Comparison of ENCODE assay signal across 12 cellular contexts in the genomic region with DNA sequence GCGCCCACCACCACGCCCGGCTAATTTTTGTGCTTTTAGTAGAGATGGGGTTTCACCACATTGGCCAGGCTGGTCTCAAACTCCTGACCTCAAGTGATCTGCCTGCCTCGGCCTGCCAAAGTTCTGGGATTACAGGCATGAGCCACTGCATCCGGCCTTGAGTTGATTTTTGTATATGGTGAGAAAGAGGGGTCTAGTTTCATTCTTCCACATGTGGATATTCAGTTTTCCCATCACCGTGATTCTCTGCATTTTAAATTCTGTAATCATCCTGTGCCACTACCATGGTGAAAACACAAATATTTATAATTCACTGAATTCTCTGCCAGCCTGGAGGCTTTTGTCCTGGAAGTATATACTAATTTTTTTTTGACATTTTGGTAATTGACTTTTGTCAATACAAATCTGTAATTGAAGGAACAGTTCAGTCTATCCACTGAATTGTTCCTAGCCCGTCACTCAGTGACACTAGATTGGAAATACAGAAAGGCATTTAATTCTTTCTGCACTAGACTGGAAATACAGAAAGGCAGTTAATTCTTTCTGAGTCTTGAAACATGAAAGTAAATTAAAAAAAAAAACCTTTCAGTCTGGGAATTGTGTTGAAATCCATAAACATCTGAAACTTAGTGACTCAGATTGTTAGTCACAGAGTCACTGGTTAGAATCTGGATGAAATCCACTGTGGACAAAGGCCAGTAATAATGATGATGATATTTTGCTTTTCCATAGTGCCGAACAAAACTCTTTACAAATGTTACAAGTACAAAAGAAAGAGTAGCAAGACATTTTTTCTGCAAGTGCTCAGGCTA. TPM values are rescaled to one million over a fixed set of nuclear protein-coding genes. Genes with fewer than 3 reads are reported as not detected.
DNase-seq lines count a peak whose midpoint lies in the region; ATAC-seq and TF ChIP-seq lines count a peak whose summit lies in the region.
"Had no signal": no experiment of that assay in that cellular context is flagged by ENCODE, and none has a peak within 500 bp of the region (broad histone marks: within the 10 kb centered on the region; RNA-seq: fewer than 3 reads in every experiment).

No MANE protein-coding gene starts in this region.

- no peaks in the 10 kb centered on the region for H3K9me3 Mint-ChIP-seq in HFFc6
- H3K9me3 Mint-ChIP-seq in activated T-cell treated with anti-CD3 and anti-CD28 coated beads, Interleukin-2, amount 50 U/mL, for 24 hours = no peaks in the 10 kb centered on the region

- no peak for ATAC-seq in left colon

- no peak for TF ChIP-seq CTCF in HFFc6 (IDR thresholded peaks at IDR 0.05)
- no peak for TF ChIP-seq CTCF in mammary epithelial cell (conservative IDR thresholded peaks at IDR 0.05 in 1 of 2, IDR thresholded peaks at IDR 0.05 in 1 of 2; ENCODE audit: extremely low read depth in 1 of 2, insufficient read depth in 1 of 2, low read depth in 1 of 2, low read length in 2 of 2)
- no peak for TF ChIP-seq CTCF in stomach (IDR thresholded peaks at IDR 0.05)

- H2AFZ ChIP-seq in mammary epithelial cell (ENCODE audit: low read depth, low read length) = peak overlapping the region; percentile 50

- H3K36me3 Mint-ChIP-seq in HFFc6 (ENCODE audit: low read depth) = no peaks in the 10 kb centered on the region
- no peaks in the 10 kb centered on the region for H3K36me3 Mint-ChIP-seq in activated T-cell treated with anti-CD3 and anti-CD28 coated beads, Interleukin-2, amount 50 U/mL, for 24 hours (ENCODE audit: low read depth)

- H3K4me2 ChIP-seq in mammary epithelial cell (ENCODE audit: insufficient read depth, low read depth, low read length) = peak overlapping the region; percentile 46

- no peak for TF ChIP-seq POLR2A in stomach (IDR thresholded peaks at IDR 0.05)

- H3K27ac ChIP-seq in mammary epithelial cell (ENCODE audit: insufficient read depth, low read depth, low read length) (peak overlapping the region; percentile 90), stomach (peak overlapping the region; percentile 13 to 83 (median 61))
- H3K27ac ChIP-seq: prostate gland had no signal

- DNase-seq in HFFc6 (peak; percentile 93), mammary epithelial cell (peak; percentile 90), iris pigment epithelial cell (ENCODE audit: low read depth) (peak; percentile 91), stomach (no peak), left colon (no peak)
- no peak for DNase-seq in stimulated activated CD4-positive, alpha-beta T cell treated with anti-CD3 and anti-CD28 coated beads, Interleukin-4, amount 100 ng/mL, for 4 hours
- DNase-seq in activated T-cell treated with anti-CD3 and anti-CD28 coated beads, Interleukin-2, amount 50 U/mL, for 24 hours = no peak
- DNase-seq in activated CD4-positive, CD25-positive, alpha-beta regulatory T cell treated with anti-CD3 and anti-CD28 coated beads, Interleukin-2, amount 50 U/mL, for 72 hours = no peak
- DNase-seq: central memory CD4-positive, alpha-beta T cell; NCI-H1436; T-helper 9 cell had no signal

- H3K4me3 ChIP-seq in mammary epithelial cell (replicated peaks in 1 of 3; ENCODE audit: insufficient read depth in 1 of 3, low read depth in 2 of 3, low read length in 3 of 3) (no peak overlapping the region), stomach (no peak overlapping the region)
- H3K4me3 ChIP-seq: prostate gland had no signal

- no peaks in the 10 kb centered on the region; the same call in 1 of the 2 replicates for H3K27me3 Mint-ChIP-seq in HFFc6 (ENCODE audit: insufficient read depth)
- no peaks in the 10 kb centered on the region for H3K27me3 Mint-ChIP-seq in activated T-cell treated with anti-CD3 and anti-CD28 coated beads, Interleukin-2, amount 50 U/mL, for 24 hours

- peak overlapping the region; percentile 41 for H3K9ac ChIP-seq in mammary epithelial cell (ENCODE audit: insufficient read depth, low read length)

- intact Hi-C loops in mammary epithelial cell (cut with micrococcal nuclease) (loop anchor here (5.0 kb wide), 1 partner anchor 136 kb away; no protein-coding TSS in a partner anchor), stomach (cut with DNase I; ENCODE audit: low total_unique reads) (no loop called here), left colon (cut with DNase I, micrococcal nuclease) (loop anchor here in 1 of 2 donors (10.0 kb wide), 1 partner anchor 233 kb away; a partner anchor contains a TSS)

- H3K27me3 ChIP-seq in mammary epithelial cell (ENCODE audit: insufficient read depth, low read length) = no peaks in the 10 kb centered on the region
- no peaks in the 10 kb centered on the region for H3K27me3 ChIP-seq in stomach

- in situ Hi-C loops in mammary epithelial cell (cut with MboI; ENCODE audit: low sequenced_read_pairs in 2 of 2) = loop anchor here in 1 of 2 donors (10.0 to 25.0 kb wide), 2 partner anchors 133 to 246 kb away; a partner anchor contains a TSS

- H3K9me3 ChIP-seq in mammary epithelial cell (replicated peaks; ENCODE audit: insufficient read depth, low read length) (no peaks in the 10 kb centered on the region), stomach (no peaks in the 10 kb centered on the region)
- H3K9me3 ChIP-seq: prostate gland had no signal

- 46% methylated on average over 6 of the region's 8 CpGs for WGBS in mammary epithelial cell (ENCODE audit: low coverage, missing lambda C conversion rate)
- WGBS in stomach, 5 donors = 66 to 83% (median 73%) methylated on average over 8 of the region's 8 CpGs

- CTCF ChIA-PET in mammary epithelial cell (lab: Charles Lee; ENCODE audit: low non-redundant PET) = no interaction called here

- H3K4me1 ChIP-seq in mammary epithelial cell (ENCODE audit: insufficient read depth, low read length) = peaks cover 34% of the 10 kb centered on the region
- H3K4me1 ChIP-seq in stomach = peaks cover 3 to 35% (median 28%) of the 10 kb centered on the region in 4 donors
- H3K4me1 ChIP-seq: prostate gland had no signal

- dilution Hi-C loops in mammary epithelial cell (cut with HindIII; ENCODE audit: low sequenced_read_pairs) = no loop called here

- H4K20me1 ChIP-seq in mammary epithelial cell (ENCODE audit: insufficient read depth, low read length) = no peaks in the 10 kb centered on the region

- H3K36me3 ChIP-seq in mammary epithelial cell (ENCODE audit: insufficient read depth, low read length) (no peaks in the 10 kb centered on the region), stomach (no peaks in the 10 kb centered on the region)
- H3K36me3 ChIP-seq: prostate gland had no signal

- H3K4me1 Mint-ChIP-seq in HFFc6 (ENCODE audit: low read depth) = peaks cover 73% of the 10 kb centered on the region
- peaks cover 11% of the 10 kb centered on the region for H3K4me1 Mint-ChIP-seq in activated T-cell treated with anti-CD3 and anti-CD28 coated beads, Interleukin-2, amount 50 U/mL, for 24 hours (ENCODE audit: low read depth)

- H3K4me3 Mint-ChIP-seq in HFFc6 = peak overlapping the region; percentile 76
- no peak overlapping the region for H3K4me3 Mint-ChIP-seq in activated T-cell treated with anti-CD3 and anti-CD28 coated beads, Interleukin-2, amount 50 U/mL, for 24 hours

- TF ChIP-seq EP300 in stomach (IDR thresholded peaks at IDR 0.05) = no peak

- H3K27ac Mint-ChIP-seq in HFFc6 = peak overlapping the region; percentile 96
- no peak overlapping the region for H3K27ac Mint-ChIP-seq in activated T-cell treated with anti-CD3 and anti-CD28 coated beads, Interleukin-2, amount 50 U/mL, for 24 hours

- H3K79me2 ChIP-seq in mammary epithelial cell (ENCODE audit: insufficient read depth, low read length) = no peaks in the 10 kb centered on the region

- BruUV-seq in mammary epithelial cell (replicated peaks; lab: Mats Ljungman, UMichigan) = TSS peak; percentile 99

RNA-seq across cellular contexts. Expression of a gene that starts 5.4 kb away (rescaled TPM):
- 10 to 100 TPM; 16.2 to 32.6 (median 29.0) TPM for total RNA-seq in HFFc6 (2021; fragmentation: NEBNext Ultra II Directional; extraction: Animal tissue kit (Norgen Biotek cat#: 25700))
- total RNA-seq in mammary epithelial cell (1 to 10 TPM in 1 of 2 donors, not detected in 1; 4.2 TPM), stomach (10 to 100 TPM in 2 of 5 donors, 1 to 10 TPM in 2, not detected in 1; 1.2 to 21.6 (median 12.3) TPM), left colon (1 to 10 TPM; 6.2 to 6.6 TPM)
- polyA plus RNA-seq in mammary epithelial cell (2.3 TPM), stomach (10 to 100 TPM in 2 of 3 donors, 1 to 10 TPM in 1; 5.7 to 14.1 (median 12.4) TPM)
- 0.83 TPM for polyA minus RNA-seq in mammary epithelial cell

RNA-seq across cellular contexts. Expression of a gene that starts 58.1 kb away (rescaled TPM):
- under 1 TPM in 5 of 6 experiments, not detected in 1; 0.14 to 0.33 (median 0.23) TPM for total RNA-seq in HFFc6 (2021; fragmentation: NEBNext Ultra II Directional; extraction: Animal tissue kit (Norgen Biotek cat#: 25700))
- total RNA-seq in mammary epithelial cell = under 1 TPM; under 0.01 to 0.24 TPM
- not detected for polyA plus RNA-seq in mammary epithelial cell
- polyA minus RNA-seq in mammary epithelial cell = not detected
- total RNA-seq in stomach = 1 to 10 TPM in 1 of 5 donors, under 1 TPM in 1, not detected in 3; 0.37 to 4.9 TPM
- polyA plus RNA-seq in stomach = 1 to 10 TPM in 1 of 3 donors, under 1 TPM in 1, not detected in 1; 0.35 to 1.7 TPM
- total RNA-seq in left colon = 1 to 10 TPM in 1 of 2 donors, under 1 TPM in 1; 0.39 to 1.3 TPM

RNA-seq across cellular contexts. Expression of a gene that starts 58.6 kb away (rescaled TPM):
- total RNA-seq in HFFc6 (2021; fragmentation: NEBNext Ultra II Directional; extraction: Animal tissue kit (Norgen Biotek cat#: 25700)) = 1 to 10 TPM; 2.8 to 4.4 (median 3.6) TPM
- total RNA-seq in mammary epithelial cell (1 to 10 TPM; 2.3 to 3.4 TPM), stomach (1 to 10 TPM in 2 of 5 donors, under 1 TPM in 3; under 0.01 to 5.0 (median 0.58) TPM), left colon (1 to 10 TPM; 2.5 to 3.0 TPM)
- polyA plus RNA-seq in mammary epithelial cell (1.3 TPM), stomach (1 to 10 TPM; 1.2 to 1.8 (median 1.3) TPM)
- 2.2 TPM for polyA minus RNA-seq in mammary epithelial cell

Comparison
In these comparisons a context has a peak if more than half of its experiments do, and no peak if none do; other contexts are left out.
1. DNase-seq: peak in HFFc6 (single experiment), mammary epithelial cell (single experiment) and iris pigment epithelial cell (single experiment); none in stomach (single experiment), stimulated activated CD4-positive, alpha-beta T cell treated with anti-CD3 and anti-CD28 coated beads, Interleukin-4, amount 100 ng/mL, for 4 hours (0 of 2), activated T-cell treated with anti-CD3 and anti-CD28 coated beads, Interleukin-2, amount 50 U/mL, for 24 hours (single experiment), activated CD4-positive, CD25-positive, alpha-beta regulatory T cell treated with anti-CD3 and anti-CD28 coated beads, Interleukin-2, amount 50 U/mL, for 72 hours (single experiment) and left colon (0 of 2).